Comparison of ENCODE assay signal across 21 cellular contexts in the genomic region with DNA sequence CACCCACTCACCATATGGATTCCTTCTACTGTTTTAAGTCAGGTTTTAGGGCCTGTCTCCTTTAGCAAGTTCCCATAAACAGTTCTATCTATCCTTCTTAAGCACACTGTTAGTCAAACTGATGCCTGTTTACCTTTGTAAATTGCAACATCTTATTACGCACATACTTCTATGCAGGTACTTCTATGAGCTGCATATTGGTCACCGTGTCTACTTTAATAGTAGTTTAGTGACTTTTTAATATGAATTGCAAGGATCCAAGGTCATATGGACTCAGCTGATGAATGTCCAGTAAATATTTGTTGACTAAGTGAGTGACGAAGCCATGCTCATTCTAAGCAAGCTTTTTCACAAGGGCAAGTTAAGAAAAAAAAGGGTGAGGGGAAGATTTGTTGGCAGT.
"Had no signal": no experiment of that assay in that cellular context is flagged by ENCODE, and none has a peak within 500 bp of the region (broad histone marks: within the 10 kb centered on the region; RNA-seq: fewer than 3 reads in every experiment).

No MANE protein-coding gene starts in this region.

- H3K4me1 ChIP-seq: esophagus muscularis mucosa, gastrocnemius medialis, heart right ventricle, sigmoid colon, testis, tibial nerve had no signal

- H3K4me3 ChIP-seq: dorsolateral prefrontal cortex, esophagus muscularis mucosa, gastrocnemius medialis, heart right ventricle, lung, sigmoid colon, skin epidermis, testis, tibial nerve had no signal

- H3K27ac ChIP-seq: dorsolateral prefrontal cortex, esophagus muscularis mucosa, gastrocnemius medialis, heart right ventricle, neutrophil, sigmoid colon, skin epidermis, testis, tibial nerve had no signal

- H3K36me3 ChIP-seq: esophagus muscularis mucosa, gastrocnemius medialis, heart right ventricle, neutrophil, sigmoid colon, tibial nerve had no signal

- H3K9me3 ChIP-seq: neutrophil, testis had no signal

- H3K27me3 ChIP-seq: dorsolateral prefrontal cortex, esophagus muscularis mucosa, gastrocnemius medialis, heart right ventricle, neutrophil, sigmoid colon, testis, tibial nerve had no signal

- ATAC-seq: gastrocnemius medialis; heart right ventricle; stimulated activated naive B cell treated with anti-CD40 and anti-IgM and Interleukin-4, amounts not matched to agents 10 μg/mL and 1 μg/mL and 100 μg/mL, for 72 hours; stimulated activated naive CD8-positive, alpha-beta T cell treated with anti-CD3 and anti-CD28 coated beads, Interleukin-15, amount 100 ng/mL, for 72 hours had no signal

- DNase-seq: cortex of kidney; dorsolateral prefrontal cortex; effector CD8-positive, alpha-beta T cell; gastrocnemius medialis; heart right ventricle; hypothalamus; kidney glomerular epithelial cell; mesenchymal stem cell; midbrain; nephron progenitor cell; sigmoid colon; stimulated activated CD4-positive, alpha-beta T cell treated with anti-CD3 and anti-CD28 coated beads, Interleukin-2, amount 100 ng/mL, for 24 hours; stimulated activated CD4-positive, alpha-beta T cell treated with anti-CD3 and anti-CD28 coated beads, Interleukin-4, amount 100 ng/mL, for 4 hours; stimulated activated naive B cell treated with anti-CD40 and anti-IgM and Interleukin-4, amounts not matched to agents 10 μg/mL and 1 μg/mL and 100 μg/mL, for 72 hours; stimulated activated naive CD8-positive, alpha-beta T cell treated with anti-CD3 and anti-CD28 coated beads, Interleukin-15, amount 100 ng/mL, for 72 hours; testis had no signal
